8 cellular contexts compared by ENCODE assay signal in genomic region chr7:101602484-101603241, GRCh38. TPM values are rescaled to one million over a fixed set of nuclear protein-coding genes. Genes with fewer than 3 reads are reported as not detected.
DNase-seq lines count a peak whose midpoint lies in the region; ATAC-seq, FAIRE-seq and TF ChIP-seq lines count a peak whose summit lies in the region.

No MANE protein-coding gene starts in this region.

- peak; percentile 8 for DNase-seq in SHP77 treated with DMSO at 0.1 percent for 48 hours (lab: John Stamatoyannopoulos, UW)
- DNase-seq in activated effector memory CD4-positive, alpha-beta T cell treated with anti-CD3 and anti-CD28 coated beads, Interleukin-2, amount 50 U/mL, for 16 hours = peak; percentile 83
- peak; percentile 69 for DNase-seq in germinal center (ENCODE audit: low spot score)
- DNase-seq in pancreas = peak; percentile 50 to 92 (median 76)
- peak; percentile 38 to 62 for DNase-seq in tibial nerve (ENCODE audit: low spot score in 2 of 2)

- H3K9ac ChIP-seq in KMS-11 = no peak overlapping the region

- H3K4me1 ChIP-seq in KMS-11 (ENCODE audit: low read depth, poor library complexity, severe bottlenecking) (peaks cover 3% of the 10 kb centered on the region), pancreas (no peaks in the 10 kb centered on the region), tibial nerve (peaks cover 0 to 15% (median 0%) of the 10 kb centered on the region in 4 donors)

- H3K27me3 ChIP-seq in KMS-11 (ENCODE audit: insufficient read depth, low read depth) = no peaks in the 10 kb centered on the region; the same call in 1 of the 2 replicates
- no peaks in the 10 kb centered on the region for H3K27me3 ChIP-seq in pancreas
- H3K27me3 ChIP-seq in tibial nerve = no peaks in the 10 kb centered on the region

- H2AFZ ChIP-seq in KMS-11 (ENCODE audit: low read depth) = peak overlapping the region; percentile 51; the same call in 1 of the 2 replicates

- ATAC-seq in pancreas = peak; percentile 65 to 89 (median 86)
- ATAC-seq in HG03571 (IDR thresholded peaks at IDR 0.05; ENCODE audit: unreplicated experiment) = no peak

- H3K4me2 ChIP-seq in KMS-11 = peak overlapping the region; percentile 4; the same call in 1 of the 2 replicates

- no peaks in the 10 kb centered on the region for H3K36me3 ChIP-seq in KMS-11 (ENCODE audit: insufficient read depth)
- H3K36me3 ChIP-seq in pancreas = no peaks in the 10 kb centered on the region
- H3K36me3 ChIP-seq in tibial nerve = no peaks in the 10 kb centered on the region

- no peaks in the 10 kb centered on the region for H4K20me1 ChIP-seq in KMS-11 (ENCODE audit: insufficient read depth)

- intact Hi-C loops in pancreas (cut with DNase I) = loop anchor here in 1 of 3 donors (5.0 kb wide), 1 partner anchor 670 kb away; no protein-coding TSS in a partner anchor

- TF ChIP-seq POLR2A in tibial nerve (IDR thresholded peaks at IDR 0.05) = no peak

- TF ChIP-seq EP300 in tibial nerve (IDR thresholded peaks at IDR 0.05) = no peak

- 33 to 34% methylated on average over 25 of the region's 25 CpGs for WGBS in pancreas, 2 donors
- WGBS in tibial nerve, 2 donors = 27 to 45% methylated on average over 21 to 23 of the region's 25 CpGs

- TF ChIP-seq CTCF in KMS-11 (conservative IDR thresholded peaks at IDR 0.05; ENCODE audit: low read depth, low read length) (peak; percentile 91), pancreas (IDR thresholded peaks at IDR 0.05) (peak; percentile 74 to 96 (median 88)), tibial nerve (IDR thresholded peaks at IDR 0.05) (peak; percentile 75 to 87 (median 77))

- FAIRE-seq in G401.6 (lab: Jason Lieb, UNC) (peak; percentile 90), pancreas (lab: Jason Lieb, UNC) (no peak)

- no peak overlapping the region for H3K27ac ChIP-seq in KMS-11
- H3K27ac ChIP-seq in pancreas = no peak overlapping the region
- H3K27ac ChIP-seq in tibial nerve = no peak overlapping the region

- no peaks in the 10 kb centered on the region for H3K79me2 ChIP-seq in KMS-11 (ENCODE audit: insufficient read depth, low read depth)

- H3K4me3 ChIP-seq in KMS-11 (IDR thresholded peaks at IDR 0.05; ENCODE audit: insufficient read depth, low read depth, low read length) = no peak overlapping the region
- H3K4me3 ChIP-seq in pancreas = no peak overlapping the region
- no peak overlapping the region for H3K4me3 ChIP-seq in tibial nerve

- no peaks in the 10 kb centered on the region for H3K9me3 ChIP-seq in pancreas
- H3K9me3 ChIP-seq in tibial nerve = no peaks in the 10 kb centered on the region

RNA-seq across cellular contexts. Expression of gene MYL10, which starts 26.4 kb away (rescaled TPM):
- total RNA-seq in pancreas (not detected), tibial nerve (not detected)
- not detected for polyA plus RNA-seq in pancreas

Comparison
In these comparisons a context has a peak if more than half of its experiments do, and no peak if none do; other contexts are left out.
1. DNase-seq: peak in every context shown above with its lines; median percentile 83 in activated effector memory CD4-positive, alpha-beta T cell treated with anti-CD3 and anti-CD28 coated beads, Interleukin-2, amount 50 U/mL, for 16 hours; 76 in pancreas; 69 in germinal center; 50 in tibial nerve; 8 in SHP77 treated with DMSO at 0.1 percent for 48 hours.